Comparison of ENCODE assay signal across 1 cellular context in genomic region chr6:47362857-47363461, GRCh38.
TF ChIP-seq lines count a peak whose summit lies in the region.

No MANE protein-coding gene starts in this region.

TF ChIP-seq in HepG2, 621 proteins besides CTCF, POLR2A, EP300 and RAD21 (continued from another document):
- TF ChIP-seq ATF2 (CRISPR knock-in tag; IDR thresholded peaks at IDR 0.05) (peak; percentile 73; the same call in 1 of the 2 replicates), ZNF337 (CRISPR knock-in tag; IDR thresholded peaks at IDR 0.05; ENCODE audit: borderline replicate concordance, low read depth) (no peak), MNT (IDR thresholded peaks at IDR 0.05) (peak; percentile 59; the same call in 1 of the 2 replicates), ARHGAP35 (CRISPR knock-in tag; IDR thresholded peaks at IDR 0.05; ENCODE audit: borderline replicate concordance) (no peak), EED (CRISPR knock-in tag; IDR thresholded peaks at IDR 0.05) (no peak), THAP8 (CRISPR knock-in tag; IDR thresholded peaks at IDR 0.05; ENCODE audit: borderline replicate concordance) (no peak), ZNF160 (CRISPR knock-in tag; IDR thresholded peaks at IDR 0.05) (no peak), MTF2 (CRISPR knock-in tag; IDR thresholded peaks at IDR 0.05; ENCODE audit: borderline replicate concordance) (no peak), ZBTB33 (CRISPR knock-in tag; IDR thresholded peaks at IDR 0.05) (peak; percentile 33; the same call in 1 of the 2 replicates), ZNF326 (CRISPR knock-in tag; IDR thresholded peaks at IDR 0.05; ENCODE audit: borderline replicate concordance) (no peak), ZNF704 (CRISPR knock-in tag; IDR thresholded peaks at IDR 0.05; ENCODE audit: borderline replicate concordance) (no peak), XBP1 (CRISPR knock-in tag; IDR thresholded peaks at IDR 0.05) (no peak), ZNF331 (CRISPR knock-in tag; IDR thresholded peaks at IDR 0.05) (peak; percentile 76), SNAPC4 (CRISPR knock-in tag; IDR thresholded peaks at IDR 0.05) (0 out of 2 replicates have a peak, but pooled peaks have one; percentile 29), ZBTB3 (CRISPR knock-in tag; IDR thresholded peaks at IDR 0.05; ENCODE audit: borderline replicate concordance, low read depth) (no peak), KLF6 (CRISPR knock-in tag; IDR thresholded peaks at IDR 0.05) (peak; percentile 63; the same call in 1 of the 2 replicates), ZNF878 (CRISPR knock-in tag; IDR thresholded peaks at IDR 0.05) (no peak), CREB1 (IDR thresholded peaks at IDR 0.05) (peak; percentile 72), CREB1 (CRISPR knock-in tag; IDR thresholded peaks at IDR 0.05) (peak; percentile 65; the same call in 1 of the 2 replicates), REXO4 (CRISPR knock-in tag; IDR thresholded peaks at IDR 0.05; ENCODE audit: borderline replicate concordance) (no peak), EEA1 (CRISPR knock-in tag; IDR thresholded peaks at IDR 0.05; ENCODE audit: borderline replicate concordance) (no peak)
